25 cellular contexts compared by ENCODE assay signal in genomic region chr20:51735728-51736600, GRCh38. TPM values are rescaled to one million over a fixed set of nuclear protein-coding genes. Genes with fewer than 3 reads are reported as not detected.
DNase-seq lines count a peak whose midpoint lies in the region; ATAC-seq and TF ChIP-seq lines count a peak whose summit lies in the region.
"Had no signal": no experiment of that assay in that cellular context is flagged by ENCODE, and none has a peak within 500 bp of the region (broad histone marks: within the 10 kb centered on the region; RNA-seq: fewer than 3 reads in every experiment).

No MANE protein-coding gene starts in this region.

- H3K27ac Mint-ChIP-seq in progenitor cell of endocrine pancreas = peak overlapping the region; percentile 62
- H3K27ac Mint-ChIP-seq: activated CD4-positive, alpha-beta T cell treated with anti-CD3 and anti-CD28 coated beads for 36 hours; stimulated activated naive CD8-positive, alpha-beta T cell treated with anti-CD3 and anti-CD28 coated beads, Interleukin-15, amount 100 ng/mL, for 72 hours had no signal

- no peak overlapping the region for H3K4me3 ChIP-seq in PC-9
- H3K4me3 ChIP-seq: esophagus squamous epithelium, K562, spleen, vagina had no signal

- H3K4me2 ChIP-seq in PC-9 = peak overlapping the region; percentile 18

- no peaks in the 10 kb centered on the region for H4K20me1 ChIP-seq in PC-9 (ENCODE audit: insufficient read depth)

- H3K79me2 ChIP-seq in PC-9 (ENCODE audit: low read depth) = peaks cover 11% of the 10 kb centered on the region

- no peaks in the 10 kb centered on the region for H3K9me2 ChIP-seq in PC-9 (ENCODE audit: insufficient read depth)

- no TSS peak for BruUV-seq in PC-9 (replicated peaks; lab: Mats Ljungman, UMichigan)

- intact Hi-C loops in PC-9 (cut with micrococcal nuclease; ENCODE audit: unreplicated experiment) = no loop called here

- peaks cover 24% of the 10 kb centered on the region for H3K4me1 Mint-ChIP-seq in progenitor cell of endocrine pancreas (ENCODE audit: low read depth)

- CTCF ChIA-PET in PC-9 (lab: Charles Lee) = interaction anchor here (0.6 kb wide), 1 partner anchor 35 kb away, joined by 5 read pairs; no protein-coding TSS in a partner anchor

- peak; percentile 40 for ATAC-seq in left lobe of liver
- ATAC-seq in GM19397 (IDR thresholded peaks at IDR 0.05; ENCODE audit: unreplicated experiment) = no peak
- no peak for ATAC-seq in HG03565 (IDR thresholded peaks at IDR 0.05; ENCODE audit: unreplicated experiment)
- no peak for ATAC-seq in GM19467 (IDR thresholded peaks at IDR 0.05; ENCODE audit: unreplicated experiment)
- ATAC-seq: activated CD4-positive, alpha-beta T cell treated with anti-CD3 and anti-CD28 coated beads for 36 hours; K562; SK-N-SH treated with all-trans-retinoic acid at 6 μM for 48 hours; stimulated activated naive CD8-positive, alpha-beta T cell treated with anti-CD3 and anti-CD28 coated beads, Interleukin-15, amount 100 ng/mL, for 72 hours had no signal

- peaks cover 26% of the 10 kb centered on the region for H3F3A ChIP-seq in PC-9 (ENCODE audit: insufficient read depth, low read depth)

- POLR2A ChIA-PET in PC-9 (lab: Charles Lee; ENCODE audit: unreplicated experiment) = no interaction called here

- DNase-seq in PC-9 (no peak), left lobe of liver (ENCODE audit: low spot score) (no peak), progenitor cell of endocrine pancreas (ENCODE audit: low spot score, unreplicated experiment) (no peak), SW 1271 (lab: John Stamatoyannopoulos, UW) (no peak)
- DNase-seq: activated CD4-positive, alpha-beta T cell treated with anti-CD3 and anti-CD28 coated beads for 36 hours; activated naive CD4-positive, alpha-beta T cell treated with anti-CD3 and anti-CD28 coated beads, Interleukin-2, amount 50 U/mL, for 16 hours; effector memory CD4-positive, alpha-beta T cell; esophagus squamous epithelium; MV-4-11; NCI-H187; NCI-H446; NK-92 treated with Interleukin-12 subunit alpha and Interleukin-12 subunit beta, amount 100 ng/mL, for 24 hours; RPMI8226; spleen; stimulated activated CD4-positive, alpha-beta T cell treated with anti-CD3 and anti-CD28 coated beads, Interleukin-4, amount 100 ng/mL, for 24 hours; stimulated activated naive CD8-positive, alpha-beta T cell treated with anti-CD3 and anti-CD28 coated beads, Interleukin-15, amount 100 ng/mL, for 72 hours; T-helper 9 cell had no signal

- H3K36me3 Mint-ChIP-seq in progenitor cell of endocrine pancreas (ENCODE audit: insufficient read depth) = no peaks in the 10 kb centered on the region

- H3K27me3 ChIP-seq in PC-9 (ENCODE audit: insufficient read depth, low read depth) = no peaks in the 10 kb centered on the region
- H3K27me3 ChIP-seq: esophagus squamous epithelium, spleen, vagina had no signal

- no peaks in the 10 kb centered on the region for H3K27me3 Mint-ChIP-seq in progenitor cell of endocrine pancreas

- no peaks in the 10 kb centered on the region for H3K9me3 ChIP-seq in PC-9 (ENCODE audit: insufficient read depth, low read depth)
- H3K9me3 ChIP-seq: esophagus squamous epithelium, spleen, vagina had no signal

- H3K27ac ChIP-seq in C4-2B (peak overlapping the region; percentile 37), PC-9 (peak overlapping the region; percentile 41)
- H3K27ac ChIP-seq: esophagus squamous epithelium, spleen, vagina had no signal

- H3K36me3 ChIP-seq in PC-9 (ENCODE audit: low read depth) = no peaks in the 10 kb centered on the region
- H3K36me3 ChIP-seq: esophagus squamous epithelium, spleen, vagina had no signal

- peaks cover 41% of the 10 kb centered on the region for H3K4me1 ChIP-seq in PC-9 (replicated peaks; ENCODE audit: insufficient read depth)

- no peak overlapping the region for H2AFZ ChIP-seq in PC-9

- TF ChIP-seq CTCF in C4-2B (conservative IDR thresholded peaks at IDR 0.05) (no peak), PC-9 (conservative IDR thresholded peaks at IDR 0.05) (no peak), progenitor cell of endocrine pancreas (IDR thresholded peaks at IDR 0.05; ENCODE audit: unreplicated experiment) (no peak)

- H3K4me3 Mint-ChIP-seq in progenitor cell of endocrine pancreas (ENCODE audit: low read depth) = no peak overlapping the region
- H3K4me3 Mint-ChIP-seq: activated CD4-positive, alpha-beta T cell treated with anti-CD3 and anti-CD28 coated beads for 36 hours; mesothelial cell of epicardium; stimulated activated naive CD8-positive, alpha-beta T cell treated with anti-CD3 and anti-CD28 coated beads, Interleukin-15, amount 100 ng/mL, for 72 hours had no signal

- H3K9me3 Mint-ChIP-seq in progenitor cell of endocrine pancreas (ENCODE audit: low read depth) = no peaks in the 10 kb centered on the region
- H3K9me3 Mint-ChIP-seq: mesothelial cell of epicardium; stimulated activated naive CD8-positive, alpha-beta T cell treated with anti-CD3 and anti-CD28 coated beads, Interleukin-15, amount 100 ng/mL, for 72 hours had no signal

RNA-seq across cellular contexts. Expression of gene ATP9A, which starts 32.2 kb away (rescaled TPM):
- total RNA-seq in PC-9 (2021) (18.6 and 22.4 TPM in 2 replicates), left lobe of liver (12.1 TPM), progenitor cell of endocrine pancreas (81.2 and 88.1 TPM in 2 replicates)
